18 cellular contexts compared by ENCODE assay signal in the genomic region with DNA sequence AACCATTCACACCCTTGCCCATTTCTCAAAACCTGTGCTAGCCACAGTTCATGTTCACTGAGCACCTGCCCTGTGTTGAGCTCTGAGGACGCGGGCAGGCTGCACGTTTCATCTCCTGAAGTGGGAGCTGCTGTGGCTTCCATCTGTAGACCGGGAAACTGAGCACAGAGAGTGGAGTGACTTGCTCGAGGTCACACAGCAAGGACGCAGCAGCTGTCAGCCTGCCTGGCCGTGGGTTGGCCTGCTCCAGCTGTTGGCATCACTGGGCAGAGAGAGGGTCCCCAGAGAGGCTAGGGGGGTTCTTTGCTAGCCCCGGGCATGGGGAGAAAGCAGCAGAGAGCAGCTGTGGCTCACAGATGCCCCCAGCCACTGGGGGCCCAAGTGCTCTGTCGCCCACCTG. TPM values are rescaled to one million over a fixed set of nuclear protein-coding genes. Genes with fewer than 3 reads are reported as not detected.
DNase-seq lines count a peak whose midpoint lies in the region; ATAC-seq, FAIRE-seq and TF ChIP-seq lines count a peak whose summit lies in the region.
"Had no signal": no experiment of that assay in that cellular context is flagged by ENCODE, and none has a peak within 500 bp of the region (broad histone marks: within the 10 kb centered on the region; RNA-seq: fewer than 3 reads in every experiment).

No MANE protein-coding gene starts in this region.

- no peaks in the 10 kb centered on the region for H3K79me2 ChIP-seq in OCI-LY7 (ENCODE audit: insufficient read depth, low read depth, low read length)

- H3K4me3 Mint-ChIP-seq in CD4-positive, alpha-beta T cell, result peak overlapping the region; percentile 10

- H3K9me3 ChIP-seq in A549 (no peaks in the 10 kb centered on the region), OCI-LY7 (ENCODE audit: low read length) (no peaks in the 10 kb centered on the region), mucosa of stomach (ENCODE audit: control insufficient read depth, low read length) (no peaks in the 10 kb centered on the region)
- no peaks in the 10 kb centered on the region for H3K9me3 ChIP-seq in CD4-positive, alpha-beta T cell (ENCODE audit: control insufficient read depth, low read length)

- H3K4me1 ChIP-seq in A549 (peaks cover 1% of the 10 kb centered on the region; the same call in 1 of the 3 replicates), OCI-LY7 (ENCODE audit: insufficient read depth, low read length, poor library complexity, severe bottlenecking) (peaks cover 54% of the 10 kb centered on the region), mucosa of stomach (ENCODE audit: control insufficient read depth, insufficient read depth, low read length) (peaks cover 94% of the 10 kb centered on the region)

- no peak for TF ChIP-seq POLR2A in A549 (IDR thresholded peaks at IDR 0.05; ENCODE audit: low read length)

- POLR2A ChIA-PET in A549 (lab: Yijun Ruan, JAX) (no interaction called here), OCI-LY7 (lab: Charles Lee) (interaction anchor here (0.6 to 1.5 kb wide), 2 partner anchors 29 to 1323 kb away, joined by 3 to 4 read pairs; a partner anchor contains a TSS)
- POLR2A ChIA-PET in CD4-positive, alpha-beta T cell (lab: Charles Lee), result no interaction called here

- FAIRE-seq in A549 (lab: Jason Lieb, UNC), result no peak
- FAIRE-seq: H1 had no signal

- no peak overlapping the region for H2AFZ ChIP-seq in OCI-LY7 (ENCODE audit: low read length)
- H2AFZ ChIP-seq: PC-9 had no signal

- CTCF ChIA-PET in A549 (lab: Yijun Ruan, JAX), result no interaction called here
- CTCF ChIA-PET in CD4-positive, alpha-beta T cell (lab: Charles Lee), result no interaction called here
- CTCF ChIA-PET in OCI-LY7 (lab: Charles Lee; ENCODE audit: unreplicated experiment), result no interaction called here

- 71% methylated on average over 8 of the region's 9 CpGs for WGBS in A549 (ENCODE audit: missing lambda C conversion rate)

- H3K27ac Mint-ChIP-seq in CD4-positive, alpha-beta T cell, result no peak overlapping the region

- TF ChIP-seq RAD21 in A549 (conservative IDR thresholded peaks at IDR 0.05 in 1 of 2, IDR thresholded peaks at IDR 0.05 in 1 of 2), result no peak

- peaks cover 4% of the 10 kb centered on the region; the same call in 1 of the 2 replicates for H4K20me1 ChIP-seq in OCI-LY7 (ENCODE audit: insufficient read depth, low read length)

- H3K4me3 ChIP-seq in A549 (no peak overlapping the region), OCI-LY7 (ENCODE audit: low read depth, low read length, poor library complexity, severe bottlenecking) (no peak overlapping the region), mucosa of stomach (ENCODE audit: low read length) (no peak overlapping the region)
- H3K4me3 ChIP-seq: PC-9 had no signal

- DNase-seq in A549 (ENCODE audit: low read depth in 1 of 2, low spot score in 1 of 2) (no peak), OCI-LY7 (ENCODE audit: low spot score) (peak; percentile 20), NCI-H1930 (lab: John Stamatoyannopoulos, UW) (no peak), NOMO-1 (lab: John Stamatoyannopoulos, UW; ENCODE audit: unreplicated experiment in 2 of 2) (no peak), DMS79 treated with DMSO at 0.1 percent for 48 hours (lab: John Stamatoyannopoulos, UW) (no peak)
- DNase-seq in CD4-positive, alpha-beta T cell, result no peak
- no peak for DNase-seq in activated CD4-positive, alpha-beta T cell treated with anti-CD3 and anti-CD28 coated beads, Interleukin-2, amount 50 U/mL, for 1 hour
- DNase-seq: DND-41, NCI-H1417 treated with DMSO at 0.1 percent for 48 hours, NCI-H2029, NCI-H2171, NCI-H446 treated with DMSO at 0.1 percent for 48 hours, PC-9 had no signal

- H3K27ac ChIP-seq in A549 (no peak overlapping the region), OCI-LY7 (ENCODE audit: low read depth, low read length, poor library complexity, severe bottlenecking) (peak overlapping the region; percentile 5)
- H3K27ac ChIP-seq in CD4-positive, alpha-beta T cell (ENCODE audit: low read depth, low read length), result no peak overlapping the region
- H3K27ac ChIP-seq: C4-2B, KMS-11, PC-9, RWPE1 had no signal

- no peak for TF ChIP-seq CTCF in A549 (IDR thresholded peaks at IDR 0.05)
- TF ChIP-seq CTCF in CD4-positive, alpha-beta T cell (IDR thresholded peaks at IDR 0.05), result no peak
- TF ChIP-seq CTCF in OCI-LY7 (conservative IDR thresholded peaks at IDR 0.05; ENCODE audit: low read length), result no peak

- ATAC-seq in A549, result no peak
- no peak for ATAC-seq in CD4-positive, alpha-beta T cell (ENCODE audit: poor library complexity)

- intact Hi-C loops in CD4-positive, alpha-beta T cell (cut with DNase I, micrococcal nuclease), result no loop called here
- intact Hi-C loops in OCI-LY7 (cut with micrococcal nuclease; ENCODE audit: unreplicated experiment), result loop anchor here (5.0 to 10.0 kb wide), 2 partner anchors 155 to 483 kb away; a partner anchor contains a TSS

- H3K4me2 ChIP-seq in A549, result no peak overlapping the region
- H3K4me2 ChIP-seq in OCI-LY7 (ENCODE audit: low read length), result no peak overlapping the region; the same call in 1 of the 2 replicates
- H3K4me2 ChIP-seq: KMS-11, PC-9 had no signal

- no peaks in the 10 kb centered on the region for H3K9me2 ChIP-seq in OCI-LY7 (ENCODE audit: insufficient read depth, low read length)

- peaks cover 3% of the 10 kb centered on the region for H3K36me3 Mint-ChIP-seq in CD4-positive, alpha-beta T cell (ENCODE audit: low read depth)

- no TSS peak for BruUV-seq in OCI-LY7 (replicated peaks; lab: Mats Ljungman, UMichigan)

- H3K27me3 ChIP-seq in CD4-positive, alpha-beta T cell (ENCODE audit: control insufficient read depth, insufficient read depth, low read length), result no peaks in the 10 kb centered on the region
- H3K27me3 ChIP-seq in mucosa of stomach (ENCODE audit: control insufficient read depth, insufficient read depth, low read length), result no peaks in the 10 kb centered on the region

- H3K27me3 Mint-ChIP-seq in CD4-positive, alpha-beta T cell, result no peaks in the 10 kb centered on the region

- no peaks in the 10 kb centered on the region for H3K36me3 ChIP-seq in OCI-LY7 (ENCODE audit: insufficient read depth, low read length)
- peaks cover 10% of the 10 kb centered on the region for H3K36me3 ChIP-seq in mucosa of stomach (ENCODE audit: control insufficient read depth, insufficient read depth, low read length)

- H3K4me1 Mint-ChIP-seq in CD4-positive, alpha-beta T cell (ENCODE audit: low read depth), result peaks cover 33% of the 10 kb centered on the region

- TF ChIP-seq EP300 in A549 (IDR thresholded peaks at IDR 0.05), result no peak

- H3K9ac ChIP-seq in mucosa of stomach (ENCODE audit: low read length), result peak overlapping the region; percentile 4
- H3K9ac ChIP-seq: KMS-11 had no signal

- no peaks in the 10 kb centered on the region for H3K9me3 Mint-ChIP-seq in CD4-positive, alpha-beta T cell

TF ChIP-seq in A549, 52 proteins besides CTCF, POLR2A, EP300 and RAD21:
- TF ChIP-seq ZFP36 (IDR thresholded peaks at IDR 0.05; ENCODE audit: borderline replicate concordance, partially characterized antibody), result peak; percentile 24
- TF ChIP-seq RARB (CRISPR knock-in tag; IDR thresholded peaks at IDR 0.05), result no peak
TF ChIP-seq in A549: peak in this region for 1.

RNA-seq across cellular contexts. Expression of a gene that starts 28.8 kb away (rescaled TPM):
- polyA plus RNA-seq in A549 (2011; rRNA removed) (0.28 and 0.36 TPM in 2 replicates), A549 (2017; fragmentation: RNase III; extraction: RNeasy Plus Mini Kit Qiagen cat#74134 plus additional on column Dnase treatment) (2.1 to 2.8 TPM (median 2.5 TPM) in 3 replicates)
- polyA plus RNA-seq in A549 (2012; cell fraction: cytosol; rRNA removed), result 2.0 and 2.9 TPM in 2 replicates
- polyA plus RNA-seq in A549 (2012; cell fraction: nucleus; rRNA removed), result 3.9 and 6.5 TPM in 2 replicates
- polyA minus RNA-seq in A549 (2011; rRNA and poly(A)+ RNA removed), result 0.68 and 0.79 TPM in 2 replicates
- 10 to 100 TPM; 22.8 to 24.2 TPM for total RNA-seq in CD4-positive, alpha-beta T cell
- 0.98 and 2.1 TPM in 2 replicates for total RNA-seq in OCI-LY7 (2014; rRNA removed; shearing (Covaris generic))
- total RNA-seq in OCI-LY7 (2022), result 11.9 and 14.2 TPM in 2 replicates
